In the genomic region with DNA sequence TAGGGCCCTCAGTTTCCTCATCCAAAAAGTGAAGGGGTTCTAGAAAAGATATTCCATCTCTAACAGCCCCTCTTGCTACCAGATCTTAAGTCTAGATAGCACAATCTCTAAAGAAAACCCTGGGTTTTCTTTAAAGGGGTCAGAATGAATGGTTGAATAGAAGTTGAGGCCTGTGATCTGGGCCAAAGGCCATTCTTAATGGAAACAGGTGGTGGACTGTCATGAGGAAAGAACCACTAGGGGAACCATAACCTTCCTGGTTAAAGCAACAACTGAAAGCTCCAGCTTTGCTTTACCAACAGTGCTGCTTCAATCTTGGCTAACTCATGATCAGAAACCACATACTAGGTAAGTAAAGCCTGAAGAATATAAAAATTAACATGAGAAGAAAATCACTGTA, we compare ENCODE assay signal across 8 cellular contexts. TPM values are rescaled to one million over a fixed set of nuclear protein-coding genes. Genes with fewer than 3 reads are reported as not detected.
A peak's percentile ranks its signal among the peaks of the same experiment; 100 is the strongest.
DNase-seq lines count a peak whose midpoint lies in the region; ATAC-seq and TF ChIP-seq lines count a peak whose summit lies in the region.

No MANE protein-coding gene starts in this region.

- TF ChIP-seq CTCF in colonic mucosa (IDR thresholded peaks at IDR 0.05) = peak; percentile 23

- peak overlapping the region in 8 of 10 donors; percentile 90 to 98 (median 97) for H3K27ac Mint-ChIP-seq in naive thymus-derived CD8-positive, alpha-beta T cell

- no peaks in the 10 kb centered on the region for H3K9me3 Mint-ChIP-seq in activated T-cell treated with anti-CD3 and anti-CD28 coated beads, Interleukin-2, amount 50 U/mL, for 4 hours
- no peaks in the 10 kb centered on the region for H3K9me3 Mint-ChIP-seq in naive thymus-derived CD8-positive, alpha-beta T cell

- no peak for ATAC-seq in activated T-cell treated with anti-CD3 and anti-CD28 coated beads, Interleukin-2, amount 50 U/mL, for 4 hours
- no peak for ATAC-seq in naive thymus-derived CD8-positive, alpha-beta T cell
- no peak for ATAC-seq in HG02852 (IDR thresholded peaks at IDR 0.05; ENCODE audit: unreplicated experiment)

- H3K4me3 Mint-ChIP-seq in activated T-cell treated with anti-CD3 and anti-CD28 coated beads, Interleukin-2, amount 50 U/mL, for 4 hours = peak overlapping the region; percentile 92
- H3K4me3 Mint-ChIP-seq in naive thymus-derived CD8-positive, alpha-beta T cell = peak overlapping the region; percentile 94 to 98 (median 96)

- no peak overlapping the region for H3K4me3 ChIP-seq in colonic mucosa

- no peaks in the 10 kb centered on the region for H3K27me3 ChIP-seq in colonic mucosa

- H3K4me1 ChIP-seq in colonic mucosa = no peaks in the 10 kb centered on the region

- peaks cover 17% of the 10 kb centered on the region for H3K36me3 Mint-ChIP-seq in activated T-cell treated with anti-CD3 and anti-CD28 coated beads, Interleukin-2, amount 50 U/mL, for 4 hours (ENCODE audit: insufficient read depth)
- H3K36me3 Mint-ChIP-seq in naive thymus-derived CD8-positive, alpha-beta T cell = peaks cover 0 to 33% (median 0%) of the 10 kb centered on the region in 3 donors

- POLR2A ChIA-PET in naive thymus-derived CD8-positive, alpha-beta T cell (lab: Charles Lee) = interaction anchor here (0.6 to 3.9 kb wide), 9 partner anchors 10 to 297 kb away, joined by 3 to 26 read pairs (median 4); a partner anchor contains a TSS

- no peak for DNase-seq in activated T-cell treated with anti-CD3 and anti-CD28 coated beads, Interleukin-2, amount 50 U/mL, for 4 hours
- no peak for DNase-seq in activated T-cell treated with anti-CD3 and anti-CD28 coated beads for 4 hours
- peak; percentile 36 for DNase-seq in NCI-H226
- no peak for DNase-seq in colonic mucosa
- DNase-seq in naive thymus-derived CD8-positive, alpha-beta T cell = no peak
- DNase-seq in ecto neural progenitor cell (ENCODE audit: low spot score) = no peak
- no peak for DNase-seq in NK-92 treated with Interleukin-12 subunit alpha and Interleukin-12 subunit beta, amount 100 ng/mL, for 24 hours (lab: John Stamatoyannopoulos, UW)

- H3K9me3 ChIP-seq in colonic mucosa = no peaks in the 10 kb centered on the region

- H3K27ac ChIP-seq in colonic mucosa = peak overlapping the region; percentile 95

- H3K4me1 Mint-ChIP-seq in activated T-cell treated with anti-CD3 and anti-CD28 coated beads, Interleukin-2, amount 50 U/mL, for 4 hours (ENCODE audit: low read depth) = peaks cover 53% of the 10 kb centered on the region
- peaks cover 21 to 61% (median 54%) of the 10 kb centered on the region in 4 donors for H3K4me1 Mint-ChIP-seq in naive thymus-derived CD8-positive, alpha-beta T cell

- H3K9ac ChIP-seq in colonic mucosa (ENCODE audit: low read depth in 2 of 2, low read length in 2 of 2) = peak overlapping the region in 1 of 2 donors; percentile 96

- H3K27me3 Mint-ChIP-seq in activated T-cell treated with anti-CD3 and anti-CD28 coated beads, Interleukin-2, amount 50 U/mL, for 4 hours (ENCODE audit: low read depth) = no peaks in the 10 kb centered on the region
- H3K27me3 Mint-ChIP-seq in naive thymus-derived CD8-positive, alpha-beta T cell = no peaks in the 10 kb centered on the region

- H3K36me3 ChIP-seq in colonic mucosa = no peaks in the 10 kb centered on the region

- intact Hi-C loops in colonic mucosa (cut with DNase I) = no loop called here

RNA-seq across cellular contexts. Expression of a gene that starts 1.8 kb away (rescaled TPM):
- 100 to 1,000 TPM; 186 to 199 (median 190) TPM for total RNA-seq in activated T-cell treated with anti-CD3 and anti-CD28 coated beads, Interleukin-2, amount 50 U/mL, for 4 hours
- total RNA-seq in colonic mucosa = 10 to 100 TPM; 76.1 to 96.8 TPM
- total RNA-seq in naive thymus-derived CD8-positive, alpha-beta T cell = 100 to 1,000 TPM; 133 to 138 TPM
- polyA plus RNA-seq in naive thymus-derived CD8-positive, alpha-beta T cell = 10 to 100 TPM; 45.3 to 79.3 (median 55.3) TPM

RNA-seq across cellular contexts. Expression of a gene that starts 14.3 kb away (rescaled TPM):
- 10 to 100 TPM; 47.1 to 54.7 (median 48.8) TPM for total RNA-seq in activated T-cell treated with anti-CD3 and anti-CD28 coated beads, Interleukin-2, amount 50 U/mL, for 4 hours
- total RNA-seq in colonic mucosa = 10 to 100 TPM; 33.6 to 52.5 TPM
- total RNA-seq in naive thymus-derived CD8-positive, alpha-beta T cell = 10 to 100 TPM; 19.1 to 22.2 TPM
- polyA plus RNA-seq in naive thymus-derived CD8-positive, alpha-beta T cell = 10 to 100 TPM; 58.7 to 73.3 (median 71.0) TPM

RNA-seq across cellular contexts. Expression of a gene that starts 27.7 kb away (rescaled TPM):
- total RNA-seq in activated T-cell treated with anti-CD3 and anti-CD28 coated beads, Interleukin-2, amount 50 U/mL, for 4 hours = 10 to 100 TPM; 19.6 to 24.7 (median 21.5) TPM
- 10 to 100 TPM; 14.5 to 15.5 TPM for total RNA-seq in colonic mucosa
- total RNA-seq in naive thymus-derived CD8-positive, alpha-beta T cell = 10 to 100 TPM; 26.1 to 29.1 TPM
- 10 to 100 TPM; 44.3 to 45.1 (median 44.3) TPM for polyA plus RNA-seq in naive thymus-derived CD8-positive, alpha-beta T cell

RNA-seq across cellular contexts. Expression of a gene that starts 27.8 kb away (rescaled TPM):
- total RNA-seq in activated T-cell treated with anti-CD3 and anti-CD28 coated beads, Interleukin-2, amount 50 U/mL, for 4 hours = 100 to 1,000 TPM; 164 to 174 (median 170) TPM
- 100 to 1,000 TPM; 228 to 266 TPM for total RNA-seq in colonic mucosa
- 100 to 1,000 TPM; 100 to 106 TPM for total RNA-seq in naive thymus-derived CD8-positive, alpha-beta T cell
- 100 to 1,000 TPM in 2 of 3 donors, 10 to 100 TPM in 1; 92.0 to 109 (median 101) TPM for polyA plus RNA-seq in naive thymus-derived CD8-positive, alpha-beta T cell

RNA-seq across cellular contexts. Expression of a gene that starts 35.4 kb away (rescaled TPM):
- under 1 TPM in 1 of 3 donors, not detected in 2; 0.13 TPM for total RNA-seq in activated T-cell treated with anti-CD3 and anti-CD28 coated beads, Interleukin-2, amount 50 U/mL, for 4 hours
- not detected for total RNA-seq in colonic mucosa
- under 1 TPM in 1 of 2 experiments, not detected in 1; 0.26 TPM for total RNA-seq in naive thymus-derived CD8-positive, alpha-beta T cell
- polyA plus RNA-seq in naive thymus-derived CD8-positive, alpha-beta T cell = not detected
